Comparison of ENCODE assay signal across 8 cellular contexts in the genomic region with DNA sequence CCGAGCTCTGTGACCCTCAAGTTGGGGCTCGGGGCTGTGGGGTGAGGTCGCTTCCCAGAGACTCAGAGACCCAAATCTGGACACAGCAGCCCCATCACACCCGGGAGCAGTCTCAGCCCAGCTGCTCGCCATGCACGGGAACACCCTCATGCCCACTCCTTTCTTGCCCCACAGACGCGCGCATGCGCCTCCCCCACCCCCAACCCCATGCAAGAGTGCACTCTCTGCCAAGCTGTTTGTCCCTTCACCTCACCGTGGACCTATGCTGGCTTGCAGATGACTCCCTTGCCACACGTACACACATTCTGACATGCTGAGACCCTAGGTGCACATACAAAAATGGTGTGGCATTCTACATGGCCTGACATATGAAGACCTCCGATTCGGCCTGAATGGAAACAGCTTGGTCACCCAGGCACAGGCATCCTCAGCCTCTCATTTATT. TPM values are rescaled to one million over a fixed set of nuclear protein-coding genes. Genes with fewer than 3 reads are reported as not detected.
DNase-seq lines count a peak whose midpoint lies in the region; TF ChIP-seq lines count a peak whose summit lies in the region.

No MANE protein-coding gene starts in this region.

- DNase-seq in NCI-H82 (lab: John Stamatoyannopoulos, UW): peak; percentile 43
- no peak for DNase-seq in NCI-H82 treated with DMSO at 0.1 percent for 48 hours (lab: John Stamatoyannopoulos, UW; ENCODE audit: unreplicated experiment)
- DNase-seq in activated gamma-delta T cell treated with anti-CD3 and anti-CD28 coated beads, Interleukin-2, amount 50 U/mL, for 16 hours (ENCODE audit: low read depth): peak; percentile 42
- no peak for DNase-seq in right atrium auricular region (ENCODE audit: low spot score)
- DNase-seq in H4 (ENCODE audit: low spot score): no peak
- no peak for DNase-seq in GM13976 (ENCODE audit: low spot score)
- no peak for DNase-seq in HK-2 (ENCODE audit: unreplicated experiment)

- H3K27ac ChIP-seq in right atrium auricular region (peak overlapping the region; percentile 78 to 90), stomach smooth muscle (ENCODE audit: low read length) (peak overlapping the region; percentile 82)

- no peak for TF ChIP-seq CTCF in right atrium auricular region (IDR thresholded peaks at IDR 0.05)
- no peak for TF ChIP-seq CTCF in GM13976 (IDR thresholded peaks at IDR 0.05; ENCODE audit: borderline replicate concordance, control extremely low read depth, extremely low read depth, insufficient read depth, missing control alignments)

- in situ Hi-C loops in GM13976 (cut with MboI; ENCODE audit: low sequenced_read_pairs, unreplicated experiment): no loop called here

- H3K36me3 ChIP-seq in right atrium auricular region: no peaks in the 10 kb centered on the region
- H3K36me3 ChIP-seq in stomach smooth muscle (ENCODE audit: control insufficient read depth in 2 of 2, insufficient read depth in 2 of 2, low read length in 2 of 2): no peaks in the 10 kb centered on the region

- peak overlapping the region; percentile 33 to 58 for H3K4me3 ChIP-seq in right atrium auricular region
- peak overlapping the region; percentile 66 to 69 for H3K4me3 ChIP-seq in stomach smooth muscle (ENCODE audit: low read length in 2 of 2)

- no peaks in the 10 kb centered on the region for H3K27me3 ChIP-seq in right atrium auricular region
- H3K27me3 ChIP-seq in stomach smooth muscle (ENCODE audit: control insufficient read depth in 1 of 2, insufficient read depth in 2 of 2, low read length in 2 of 2): no peaks in the 10 kb centered on the region

- H3K9ac ChIP-seq in stomach smooth muscle (ENCODE audit: low read length in 2 of 2): peak overlapping the region; percentile 57 to 73

- H3K4me1 ChIP-seq in right atrium auricular region: peaks cover 0 to 61% of the 10 kb centered on the region in 2 donors
- H3K4me1 ChIP-seq in stomach smooth muscle (ENCODE audit: control insufficient read depth, insufficient read depth, low read length): peaks cover 56% of the 10 kb centered on the region

- no peaks in the 10 kb centered on the region for H3K9me3 ChIP-seq in right atrium auricular region
- H3K9me3 ChIP-seq in stomach smooth muscle (ENCODE audit: control insufficient read depth in 2 of 2, low read length in 2 of 2): no peaks in the 10 kb centered on the region

RNA-seq across cellular contexts. Expression of gene CD248, which starts 0.5 kb away (rescaled TPM):
- total RNA-seq in right atrium auricular region: 10 to 100 TPM in 1 of 2 donors, 1 to 10 TPM in 1; 7.6 to 10.7 TPM
- not detected in 2 replicates for total RNA-seq in H4 (2014; rRNA removed; shearing (Covaris generic))

RNA-seq across cellular contexts. Expression of gene RIN1, which starts 18.9 kb away (rescaled TPM):
- total RNA-seq in right atrium auricular region: 1 to 10 TPM; 1.0 to 5.9 TPM
- 4.3 and 7.4 TPM in 2 replicates for total RNA-seq in H4 (2014; rRNA removed; shearing (Covaris generic))

RNA-seq across cellular contexts. Expression of gene TMEM151A, which starts 25.6 kb away (rescaled TPM):
- 1 to 10 TPM; 1.4 to 5.5 TPM for total RNA-seq in right atrium auricular region
- 0.08 and 0.10 TPM in 2 replicates for total RNA-seq in H4 (2014; rRNA removed; shearing (Covaris generic))

RNA-seq across cellular contexts. Expression of gene BRMS1, which starts 27.6 kb away (rescaled TPM):
- 10 to 100 TPM; 19.2 to 33.3 TPM for total RNA-seq in right atrium auricular region
- 88.2 and 107 TPM in 2 replicates for total RNA-seq in H4 (2014; rRNA removed; shearing (Covaris generic))

RNA-seq across cellular contexts. Expression of gene YIF1A, which starts 28.4 kb away (rescaled TPM):
- total RNA-seq in right atrium auricular region: 100 to 1,000 TPM in 1 of 2 donors, 10 to 100 TPM in 1; 68.1 to 100 TPM
- 114 and 120 TPM in 2 replicates for total RNA-seq in H4 (2014; rRNA removed; shearing (Covaris generic))

Comparison
In these comparisons a context has a peak if more than half of its experiments do, and no peak if none do; other contexts are left out.
1. DNase-seq: peak in NCI-H82 (single experiment) and activated gamma-delta T cell treated with anti-CD3 and anti-CD28 coated beads, Interleukin-2, amount 50 U/mL, for 16 hours (single experiment); none in NCI-H82 treated with DMSO at 0.1 percent for 48 hours (single experiment), right atrium auricular region (single experiment), H4 (single experiment), GM13976 (single experiment) and HK-2 (single experiment).